In genomic region chr15:80060490-80061006, GRCh38 we compare ENCODE assay signal across 8 cellular contexts. TPM values are rescaled to one million over a fixed set of nuclear protein-coding genes. Genes with fewer than 3 reads are reported as not detected.
DNase-seq lines count a peak whose midpoint lies in the region; ATAC-seq, FAIRE-seq and TF ChIP-seq lines count a peak whose summit lies in the region.
"Not testable (repeated sequence)": the region's sequence is repeated elsewhere in the genome, so short reads cannot be mapped to it uniquely, and the experiment has no call there.

No MANE protein-coding gene starts in this region.

- H3K9me3 Mint-ChIP-seq in T-helper 1 cell treated with Interleukin-12 subunit alpha and Interleukin-12 subunit beta and Interleukin-4 antibody, amounts not matched to agents 30 μg/mL and 1 μg/mL, for 36 hours; activated naive CD4-positive, alpha-beta T cell treated with anti-CD3 and anti-CD28 coated beads, Interleukin-2, amount 50 U/mL, for 24 hours: not testable (repeated sequence)

- H3K9me2 ChIP-seq in Loucy (replicated peaks; ENCODE audit: low read depth, low read length): not testable (repeated sequence)

- BruUV-seq in HepG2 (replicated peaks; lab: Mats Ljungman, UMichigan): not testable (repeated sequence)

- 1% methylated on average over 20 of the region's 26 CpGs for WGBS in HepG2 (ENCODE audit: low lambda C conversion rate)
- 16% methylated on average over 26 of the region's 26 CpGs for WGBS in urinary bladder

- DNase-seq in G401 (ENCODE audit: low spot score) (peak; percentile 24), erythroblast (lab: John Stamatoyannopoulos, UW) (peak; percentile 53 to 76), HepG2 (ENCODE audit: low spot score) (peak; percentile 5), retina (peak; percentile 27)

- H3K27ac ChIP-seq in HepG2 (ENCODE audit: extremely low read length, insufficient read depth, low read length): peak overlapping the region; percentile 94
- H3K27ac ChIP-seq in urinary bladder (ENCODE audit: low read depth): peak overlapping the region; percentile 18

- peak overlapping the region; percentile 98 for H3K4me2 ChIP-seq in Loucy (ENCODE audit: low read depth, low read length, poor library complexity, severe bottlenecking)
- peak overlapping the region; percentile 69 for H3K4me2 ChIP-seq in HepG2 (ENCODE audit: low read depth, low read length)

- peaks cover 38% of the 10 kb centered on the region for H3K4me1 Mint-ChIP-seq in T-helper 1 cell treated with Interleukin-12 subunit alpha and Interleukin-12 subunit beta and Interleukin-4 antibody, amounts not matched to agents 30 μg/mL and 1 μg/mL, for 36 hours (ENCODE audit: low read depth)
- peaks cover 40% of the 10 kb centered on the region for H3K4me1 Mint-ChIP-seq in activated naive CD4-positive, alpha-beta T cell treated with anti-CD3 and anti-CD28 coated beads, Interleukin-2, amount 50 U/mL, for 24 hours

- not testable (repeated sequence) for H3K27me3 ChIP-seq in Loucy (ENCODE audit: insufficient read depth, low read length, poor library complexity, severe bottlenecking); HepG2 (ENCODE audit: control insufficient read depth in 1 of 2, insufficient read depth in 2 of 2, low read length in 2 of 2)

- CTCF ChIA-PET in HepG2 (lab: Yijun Ruan, JAX; ENCODE audit: low intra/inter-chr PET ratio, low total read pairs): interaction anchor here (0.6 kb wide), 1 partner anchor 174 kb away, joined by 4 read pairs; no protein-coding TSS in a partner anchor

- H3K4me3 ChIP-seq in Loucy (ENCODE audit: low read length, poor library complexity, severe bottlenecking): peak overlapping the region; percentile 81
- H3K4me3 ChIP-seq in HepG2 (replicated peaks in 1 of 3; ENCODE audit: insufficient read depth in 1 of 3, low read depth in 2 of 3, low read length in 3 of 3): peak overlapping the region; percentile 59 to 97 (median 77)
- H3K4me3 ChIP-seq in urinary bladder (ENCODE audit: low read depth, low read length): peak overlapping the region; percentile 94

- H3K27me3 Mint-ChIP-seq in T-helper 1 cell treated with Interleukin-12 subunit alpha and Interleukin-12 subunit beta and Interleukin-4 antibody, amounts not matched to agents 30 μg/mL and 1 μg/mL, for 36 hours (ENCODE audit: low read depth); activated naive CD4-positive, alpha-beta T cell treated with anti-CD3 and anti-CD28 coated beads, Interleukin-2, amount 50 U/mL, for 24 hours: not testable (repeated sequence)

- not testable (repeated sequence) for H3F3A ChIP-seq in Loucy (ENCODE audit: low read depth)

- H3K9me3 ChIP-seq in Loucy (ENCODE audit: insufficient read depth, low read depth, low read length); HepG2 (ENCODE audit: low read length): not testable (repeated sequence)

- not testable (repeated sequence) for TF ChIP-seq EP300 in HepG2 (IDR thresholded peaks at IDR 0.05; ENCODE audit: low read depth in 2 of 2, low read length in 2 of 2); HepG2 (CRISPR knock-in tag; IDR thresholded peaks at IDR 0.05; ENCODE audit: borderline replicate concordance)

- H3K36me3 ChIP-seq in Loucy (ENCODE audit: insufficient read depth, low read length); HepG2 (replicated peaks in 1 of 2; ENCODE audit: control insufficient read depth in 1 of 2, insufficient read depth in 2 of 2, low read length in 2 of 2); urinary bladder (ENCODE audit: insufficient read depth): not testable (repeated sequence)

- peaks cover 55% of the 10 kb centered on the region for H3K79me2 ChIP-seq in Loucy (ENCODE audit: insufficient read depth, low read length)
- H3K79me2 ChIP-seq in HepG2 (ENCODE audit: insufficient read depth, low read length): peaks cover 55% of the 10 kb centered on the region

- H4K20me1 ChIP-seq in Loucy (ENCODE audit: insufficient read depth, low read length, poor library complexity, severe bottlenecking) (peaks cover 42% of the 10 kb centered on the region), HepG2 (ENCODE audit: insufficient read depth, low read length) (peaks cover 19% of the 10 kb centered on the region)

- not testable (repeated sequence) for H3K36me3 Mint-ChIP-seq in T-helper 1 cell treated with Interleukin-12 subunit alpha and Interleukin-12 subunit beta and Interleukin-4 antibody, amounts not matched to agents 30 μg/mL and 1 μg/mL, for 36 hours (ENCODE audit: low read depth); activated naive CD4-positive, alpha-beta T cell treated with anti-CD3 and anti-CD28 coated beads, Interleukin-2, amount 50 U/mL, for 24 hours

- peak; percentile 34 for TF ChIP-seq CTCF in Loucy (conservative IDR thresholded peaks at IDR 0.05; ENCODE audit: low read length)
- peak; percentile 55 for TF ChIP-seq CTCF in HepG2 (CRISPR knock-in tag; IDR thresholded peaks at IDR 0.05)

- H2AFZ ChIP-seq in Loucy (ENCODE audit: low read length): peak overlapping the region; percentile 85; the same call in 1 of the 2 replicates
- not testable (repeated sequence) for H2AFZ ChIP-seq in HepG2 (ENCODE audit: low read length)

- H3K9ac ChIP-seq in Loucy (ENCODE audit: low read depth, low read length, poor library complexity, severe bottlenecking) (peak overlapping the region; percentile 71), HepG2 (ENCODE audit: insufficient read depth, low read depth, low read length) (peak overlapping the region; percentile 91)

- intact Hi-C loops in HepG2 (cut with micrococcal nuclease; ENCODE audit: unreplicated experiment): not testable (repeated sequence)

- not testable (repeated sequence) for ATAC-seq in HepG2

- in situ Hi-C loops in G401 (cut with HindIII; ENCODE audit: low sequenced_read_pairs): not testable (repeated sequence)
- in situ Hi-C loops in HepG2 (cut with HindIII; ENCODE audit: extremely low pct_ligation_motif_present, low pct_unique_long_range_greater_than_20kb): loop anchor here (5.0 kb wide), 1 partner anchor 112 kb away; no protein-coding TSS in a partner anchor

- H3K27ac Mint-ChIP-seq in T-helper 1 cell treated with Interleukin-12 subunit alpha and Interleukin-12 subunit beta and Interleukin-4 antibody, amounts not matched to agents 30 μg/mL and 1 μg/mL, for 36 hours: peak overlapping the region; percentile 88
- H3K27ac Mint-ChIP-seq in activated naive CD4-positive, alpha-beta T cell treated with anti-CD3 and anti-CD28 coated beads, Interleukin-2, amount 50 U/mL, for 24 hours: peak overlapping the region; percentile 91

- H3K4me1 ChIP-seq in Loucy (ENCODE audit: insufficient read depth, low read length, poor library complexity, severe bottlenecking) (peaks cover 48% of the 10 kb centered on the region), HepG2 (ENCODE audit: insufficient read depth, low read length) (peaks cover 45% of the 10 kb centered on the region)
- H3K4me1 ChIP-seq in urinary bladder (ENCODE audit: insufficient read depth): not testable (repeated sequence)

- FAIRE-seq in HepG2 (lab: Jason Lieb, UNC): not testable (repeated sequence)

- peak; percentile 14; the same call in 1 of the 2 replicates for TF ChIP-seq RAD21 in HepG2 (CRISPR knock-in tag; IDR thresholded peaks at IDR 0.05)

- not testable (repeated sequence) for TF ChIP-seq POLR2A in erythroblast (IDR thresholded peaks at IDR 0.05; ENCODE audit: low read length); HepG2 (IDR thresholded peaks at IDR 0.05; ENCODE audit: insufficient read depth in 1 of 2, low read depth in 2 of 2, low read length in 2 of 2)

- POLR2A ChIA-PET in HepG2 (lab: Yijun Ruan, JAX): interaction anchor here (1.4 to 2.0 kb wide), 3 partner anchors 12 to 111 kb away, joined by 7 to 17 read pairs (median 8); no protein-coding TSS in a partner anchor

- H3K4me3 Mint-ChIP-seq in T-helper 1 cell treated with Interleukin-12 subunit alpha and Interleukin-12 subunit beta and Interleukin-4 antibody, amounts not matched to agents 30 μg/mL and 1 μg/mL, for 36 hours: peak overlapping the region; percentile 85
- H3K4me3 Mint-ChIP-seq in activated naive CD4-positive, alpha-beta T cell treated with anti-CD3 and anti-CD28 coated beads, Interleukin-2, amount 50 U/mL, for 24 hours: peak overlapping the region; percentile 91

TF ChIP-seq in HepG2, 621 proteins besides CTCF, POLR2A, EP300 and RAD21 (continues in another document):
- TF ChIP-seq STAG1 (CRISPR knock-in tag; IDR thresholded peaks at IDR 0.05): peak; percentile 41
- peak; percentile 13; the same call in 1 of the 2 replicates for TF ChIP-seq ZNF460 (CRISPR knock-in tag; IDR thresholded peaks at IDR 0.05; ENCODE audit: borderline replicate concordance)
- TF ChIP-seq ZMYM3 (CRISPR knock-in tag; IDR thresholded peaks at IDR 0.05): peak; percentile 69; the same call in 1 of the 2 replicates
- peak; percentile 7; the same call in 1 of the 2 replicates for TF ChIP-seq KDM2A (CRISPR knock-in tag; IDR thresholded peaks at IDR 0.05; ENCODE audit: borderline replicate concordance, low read depth)

RNA-seq across cellular contexts. Expression of gene ZFAND6, which starts 1.1 kb away (rescaled TPM):
- 143 and 196 TPM in 2 replicates for total RNA-seq in G401 (2014; rRNA removed; shearing (Covaris generic))
- total RNA-seq in HepG2 (2016; rRNA removed; fragmentation: Illumina TruSeq; extraction: Trizol) (84.2 and 116 TPM in 2 replicates), urinary bladder (164 TPM)
- total RNA-seq in HepG2 (2016; cell fraction: cytosol; rRNA removed; fragmentation: Illumina TruSeq; extraction: Trizol; ENCODE audit: low read depth): 163 and 169 TPM in 2 replicates
- 84.8 and 120 TPM in 2 replicates for total RNA-seq in HepG2 (2016; cell fraction: insoluble cytoplasmic fraction; rRNA removed; fragmentation: Illumina TruSeq; extraction: Trizol)
- total RNA-seq in HepG2 (2016; cell fraction: membrane; rRNA removed; fragmentation: Illumina TruSeq; extraction: Trizol): 61.5 and 72.0 TPM in 2 replicates
- total RNA-seq in HepG2 (2016; cell fraction: nucleus; rRNA removed; fragmentation: Illumina TruSeq; extraction: Trizol): 53.8 and 55.3 TPM in 2 replicates
- polyA plus RNA-seq in HepG2 (2011; rRNA removed) (107 and 115 TPM in 2 replicates), urinary bladder (69.1 TPM)
- 73.1 and 90.8 TPM in 2 replicates for polyA plus RNA-seq in HepG2 (2011; cell fraction: cytosol; rRNA removed)
- 23.5 and 26.7 TPM in 2 replicates for polyA plus RNA-seq in HepG2 (2011; cell fraction: nucleus; rRNA removed)
- 56.0 and 64.2 TPM in 2 replicates for polyA plus RNA-seq in HepG2 (2012)
- polyA plus RNA-seq in HepG2 (2016; cell fraction: cytosol; fragmentation: Illumina TruSeq; extraction: Trizol; ENCODE audit: low read depth): 14.8 and 17.1 TPM in 2 replicates
- polyA plus RNA-seq in HepG2 (2016; cell fraction: insoluble cytoplasmic fraction; fragmentation: Illumina TruSeq; extraction: Trizol; ENCODE audit: low read depth): 108 and 110 TPM in 2 replicates
- 27.8 and 29.0 TPM in 2 replicates for polyA plus RNA-seq in HepG2 (2016; cell fraction: membrane; fragmentation: Illumina TruSeq; extraction: Trizol; ENCODE audit: low read depth)
- polyA plus RNA-seq in HepG2 (2016; cell fraction: nucleus; fragmentation: Illumina TruSeq; extraction: Trizol; ENCODE audit: insufficient read depth, low read depth): 53.6 and 59.5 TPM in 2 replicates
- 52.9 and 70.2 TPM in 2 replicates for polyA minus RNA-seq in HepG2 (2011; rRNA and poly(A)+ RNA removed; ENCODE audit: low replicate concordance)
- polyA minus RNA-seq in HepG2 (2011; cell fraction: cytosol; rRNA and poly(A)+ RNA removed): 77.0 and 77.7 TPM in 2 replicates
- 80.9 and 83.3 TPM in 2 replicates for polyA minus RNA-seq in HepG2 (2011; cell fraction: nucleus; rRNA and poly(A)+ RNA removed)

Comparison
In these comparisons a context has a peak if more than half of its experiments do, and no peak if none do; other contexts are left out.
1. DNase-seq: peak in every context shown above with its lines; median percentile 64 in erythroblast; 27 in retina; 24 in G401; 5 in HepG2.